ENCODE assay signal across 1 cellular context in genomic region chr19:11361771-11362731, GRCh38.
TF ChIP-seq lines count a peak whose summit lies in the region.

No MANE protein-coding gene starts in this region.

TF ChIP-seq in WTC11, 78 proteins besides CTCF, POLR2A, EP300 and RAD21 (continued from another document):
- TF ChIP-seq USF1 (CRISPR knock-in tag; IDR thresholded peaks at IDR 0.05) (no peak), SP1 (CRISPR knock-in tag; conservative IDR thresholded peaks at IDR 0.05) (no peak), NFYB (CRISPR knock-in tag; conservative IDR thresholded peaks at IDR 0.05; ENCODE audit: low read depth) (no peak), ZNF232 (CRISPR knock-in tag; IDR thresholded peaks at IDR 0.05) (no peak)
- TF ChIP-seq, protein P1, sequence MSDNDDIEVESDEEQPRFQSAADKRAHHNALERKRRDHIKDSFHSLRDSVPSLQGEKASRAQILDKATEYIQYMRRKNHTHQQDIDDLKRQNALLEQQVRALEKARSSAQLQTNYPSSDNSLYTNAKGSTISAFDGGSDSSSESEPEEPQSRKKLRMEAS (CRISPR knock-in tag; IDR thresholded peaks at IDR 0.05): no peak
